Comparison of ENCODE assay signal across 18 cellular contexts in genomic region chr11:118975771-118976709, GRCh38. TPM values are rescaled to one million over a fixed set of nuclear protein-coding genes. Genes with fewer than 3 reads are reported as not detected.
DNase-seq lines count a peak whose midpoint lies in the region; TF ChIP-seq lines count a peak whose summit lies in the region.
"Had no signal": no experiment of that assay in that cellular context is flagged by ENCODE, and none has a peak within 500 bp of the region (broad histone marks: within the 10 kb centered on the region; RNA-seq: fewer than 3 reads in every experiment).

No MANE protein-coding gene starts in this region.

- TF ChIP-seq CTCF in WERI-Rb-1 (IDR thresholded peaks at IDR 0.05; ENCODE audit: low read depth, low read length) (no peak), smooth muscle cell (IDR thresholded peaks at IDR 0.05; ENCODE audit: borderline replicate concordance, insufficient read depth, poor library complexity, severe bottlenecking) (no peak)

- H3K4me2 ChIP-seq in smooth muscle cell, result no peak overlapping the region

- H3K27ac ChIP-seq in WERI-Rb-1 (no peak overlapping the region), smooth muscle cell (ENCODE audit: low read depth) (no peak overlapping the region)
- H3K27ac ChIP-seq: coronary artery, lower lobe of right lung, stomach, uterus had no signal

- H3K27me3 ChIP-seq in WERI-Rb-1 (ENCODE audit: insufficient read depth, low read depth, severe bottlenecking) (no peaks in the 10 kb centered on the region), smooth muscle cell (ENCODE audit: low read depth) (no peaks in the 10 kb centered on the region)
- H3K27me3 ChIP-seq: uterus had no signal

- no peaks in the 10 kb centered on the region for H3K79me2 ChIP-seq in smooth muscle cell (ENCODE audit: low read depth)

- no peaks in the 10 kb centered on the region for H3K36me3 ChIP-seq in WERI-Rb-1
- H3K36me3 ChIP-seq in smooth muscle cell (ENCODE audit: low read depth), result no peaks in the 10 kb centered on the region
- H3K36me3 ChIP-seq: lower lobe of right lung, stomach, uterus had no signal

- H3K9ac ChIP-seq in smooth muscle cell (ENCODE audit: low read depth), result no peak overlapping the region

- no peaks in the 10 kb centered on the region for H3K4me1 ChIP-seq in smooth muscle cell (ENCODE audit: low read depth)
- H3K4me1 ChIP-seq: uterus had no signal

- no peaks in the 10 kb centered on the region for H3F3A ChIP-seq in smooth muscle cell (ENCODE audit: low read depth)

- no peaks in the 10 kb centered on the region for H4K20me1 ChIP-seq in smooth muscle cell (ENCODE audit: low read depth)

- H3K4me3 ChIP-seq in WERI-Rb-1 (ENCODE audit: low read depth, low read length), result no peak overlapping the region
- H3K4me3 ChIP-seq in smooth muscle cell, result no peak overlapping the region
- H3K4me3 ChIP-seq: coronary artery, lower lobe of right lung, stomach, uterus had no signal

- peaks cover 3% of the 10 kb centered on the region for H3K9me3 ChIP-seq in WERI-Rb-1 (ENCODE audit: severe bottlenecking)
- H3K9me3 ChIP-seq in smooth muscle cell (replicated peaks; ENCODE audit: low read depth), result no peaks in the 10 kb centered on the region
- H3K9me3 ChIP-seq: lower lobe of right lung, stomach, uterus had no signal

- DNase-seq in NCI-H345 (lab: John Stamatoyannopoulos, UW), result peak; percentile 13
- DNase-seq in NCI-H345 treated with DMSO at 0.1 percent for 48 hours (lab: John Stamatoyannopoulos, UW; ENCODE audit: unreplicated experiment), result no peak
- DNase-seq in MV-4-11 (lab: John Stamatoyannopoulos, UW), result peak; percentile 20
- DNase-seq in WERI-Rb-1, result peak; percentile 93
- peak; percentile 9 for DNase-seq in renal cortical epithelial cell (ENCODE audit: low read depth)
- DNase-seq in smooth muscle cell (lab: John Stamatoyannopoulos, UW; ENCODE audit: unreplicated experiment), result no peak
- DNase-seq in midbrain (lab: John Stamatoyannopoulos, UW), result no peak
- DNase-seq in stimulated activated CD4-positive, alpha-beta T cell treated with anti-CD3 and anti-CD28 coated beads, Interleukin-2, amount 100 ng/mL, for 24 hours, result no peak
- DNase-seq: H9; lower lobe of right lung; naive thymus-derived CD4-positive, alpha-beta T cell; NCI-H187 treated with DMSO at 0.1 percent for 48 hours; SHP77 treated with DMSO at 0.1 percent for 48 hours; stimulated activated CD4-positive, alpha-beta T cell treated with anti-CD3 and anti-CD28 coated beads, Interleukin-15, amount 100 ng/mL, for 24 hours; stomach had no signal

- no peak overlapping the region for H2AFZ ChIP-seq in smooth muscle cell (ENCODE audit: low read depth)

- 84% methylated on average over 15 of the region's 15 CpGs for WGBS in smooth muscle cell (ENCODE audit: low lambda C conversion rate)

RNA-seq across cellular contexts. Expression of gene FOXR1, which starts 4.5 kb away (rescaled TPM):
- not detected in 2 replicates for total RNA-seq in renal cortical epithelial cell
- not detected in 2 replicates for total RNA-seq in smooth muscle cell
- polyA plus RNA-seq in smooth muscle cell, result not detected in 2 replicates
- total RNA-seq: H9; lower lobe of right lung; naive thymus-derived CD4-positive, alpha-beta T cell; stomach; T-helper 2 cell treated with Interferon-gamma antibody and Interleukin-4, amounts not matched to agents 100 ng/mL and 5 ng/mL, for 36 hours; uterus had no signal
- polyA plus RNA-seq: naive thymus-derived CD4-positive, alpha-beta T cell; stomach had no signal

RNA-seq across cellular contexts. Expression of gene UPK2, which starts 19.9 kb away (rescaled TPM):
- total RNA-seq in renal cortical epithelial cell (0.10 TPM in 1 of 2 replicates, not detected in the other), smooth muscle cell (not detected in 2 replicates)
- 1.4 and 2.5 TPM in 2 replicates for polyA plus RNA-seq in smooth muscle cell
- total RNA-seq: lower lobe of right lung; stomach; T-helper 2 cell treated with Interferon-gamma antibody and Interleukin-4, amounts not matched to agents 100 ng/mL and 5 ng/mL, for 36 hours; uterus had no signal

RNA-seq across cellular contexts. Expression of gene CENATAC, which starts 21.9 kb away (rescaled TPM):
- total RNA-seq in renal cortical epithelial cell, result 9.0 and 23.3 TPM in 2 replicates
- 14.9 and 17.8 TPM in 2 replicates for total RNA-seq in smooth muscle cell
- polyA plus RNA-seq in smooth muscle cell, result 5.3 and 20.9 TPM in 2 replicates

RNA-seq across cellular contexts. Expression of gene RPS25, which starts 42.1 kb away (rescaled TPM):
- 998 and 1,564 TPM in 2 replicates for total RNA-seq in renal cortical epithelial cell
- total RNA-seq in smooth muscle cell, result 1,510 and 1,616 TPM in 2 replicates
- polyA plus RNA-seq in smooth muscle cell, result 975 and 1,078 TPM in 2 replicates

RNA-seq across cellular contexts. Expression of gene TRAPPC4, which starts 42.5 kb away (rescaled TPM):
- 102 and 103 TPM in 2 replicates for total RNA-seq in renal cortical epithelial cell
- 55.2 and 103 TPM in 2 replicates for total RNA-seq in smooth muscle cell
- polyA plus RNA-seq in smooth muscle cell, result 157 and 168 TPM in 2 replicates

Comparison
In these comparisons a context has a peak if more than half of its experiments do, and no peak if none do; other contexts are left out.
1. DNase-seq: peak in NCI-H345 (single experiment), MV-4-11 (single experiment), WERI-Rb-1 (single experiment) and renal cortical epithelial cell (single experiment); none in NCI-H345 treated with DMSO at 0.1 percent for 48 hours (single experiment), smooth muscle cell (single experiment), midbrain (single experiment) and stimulated activated CD4-positive, alpha-beta T cell treated with anti-CD3 and anti-CD28 coated beads, Interleukin-2, amount 100 ng/mL, for 24 hours (0 of 2).